8 cellular contexts compared by ENCODE assay signal in the genomic region with DNA sequence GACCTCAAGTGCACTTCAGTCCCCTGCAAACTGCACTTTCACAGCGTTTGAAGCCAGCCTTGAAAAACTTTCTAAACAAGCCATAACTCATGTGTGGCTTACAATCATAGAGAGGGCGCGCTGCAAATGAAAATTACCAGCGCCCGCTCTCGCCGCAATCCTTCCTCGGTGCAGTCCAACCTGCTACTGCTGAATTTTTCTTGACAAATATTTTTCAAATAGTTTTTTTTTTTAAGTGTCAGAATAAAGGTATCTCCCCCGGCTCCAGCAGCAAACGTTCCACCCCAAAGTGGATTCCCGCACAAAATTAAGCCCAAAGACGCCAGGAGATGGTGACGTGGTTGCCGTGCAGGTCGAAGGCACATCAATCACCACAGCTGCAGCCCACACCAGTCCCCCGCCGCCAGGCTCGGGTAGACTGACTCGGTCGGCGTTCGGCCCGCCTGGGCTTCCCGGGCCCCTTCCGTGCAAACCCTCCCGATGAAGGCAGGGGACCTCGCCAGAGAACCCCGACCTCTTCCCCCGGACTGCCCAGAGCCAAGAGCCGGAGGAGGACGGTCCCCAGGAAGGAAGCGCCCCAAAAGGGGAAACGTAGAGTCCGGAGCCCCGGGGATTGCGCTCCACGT. TPM values are rescaled to one million over a fixed set of nuclear protein-coding genes. Genes with fewer than 3 reads are reported as not detected.
DNase-seq lines count a peak whose midpoint lies in the region; ATAC-seq and TF ChIP-seq lines count a peak whose summit lies in the region.

No MANE protein-coding gene starts in this region.

- DNase-seq in T-helper 1 cell, result peak; percentile 17 to 53 (median 39)
- peak in 31 of 58 donors; percentile 10 to 64 (median 43) for DNase-seq in anterior cingulate cortex (lab: John Stamatoyannopoulos, UW)
- no peak for DNase-seq in iPS DF 6.9 (ENCODE audit: low read depth, low spot score)
- DNase-seq in gastrocnemius medialis, result peak in 1 of 2 donors; percentile 26
- no peak for DNase-seq in middle frontal gyrus (ENCODE audit: extremely low spot score, low spot score)

- peaks cover 43 to 56% (median 53%) of the 10 kb centered on the region in 11 experiments for H4K20me1 ChIP-seq in BLaER1 treated with 17β-estradiol and CSF1 and Interleukin-3, amounts not matched to agents 10 nM and 100 nM

- in situ Hi-C loops in gastrocnemius medialis (cut with MboI; ENCODE audit: low sequenced_read_pairs in 4 of 4), result loop anchor here in 1 of 4 donors (5.0 kb wide), 1 partner anchor 78 kb away; no protein-coding TSS in a partner anchor

- no CpG with 5 or more reads among the region's 37 CpGs for WGBS in iPS DF 6.9 (ENCODE audit: insufficient coverage, insufficient read length)

- H3K9ac ChIP-seq in BLaER1 treated with 17β-estradiol and CSF1 and Interleukin-3, amounts not matched to agents 10 nM and 100 nM, result peak overlapping the region; percentile 98 to 100 (median 99)
- peak overlapping the region; percentile 82 for H3K9ac ChIP-seq in HUES48 (ENCODE audit: low read depth, low read length)

- peaks cover 41 to 59% (median 54%) of the 10 kb centered on the region in 10 experiments for H3K4me1 ChIP-seq in BLaER1 treated with 17β-estradiol and CSF1 and Interleukin-3, amounts not matched to agents 10 nM and 100 nM
- H3K4me1 ChIP-seq in HUES48 (ENCODE audit: control insufficient read depth, insufficient read depth, low read length) (peaks cover 10% of the 10 kb centered on the region; the same call in 1 of the 2 replicates), iPS DF 6.9 (ENCODE audit: control insufficient read depth, insufficient read depth, low read length) (0 out of 2 replicates have a peak, but pooled peaks cover 2% of the 10 kb centered on the region), gastrocnemius medialis (peaks cover 30 to 34% of the 10 kb centered on the region in 2 donors)

- H3K4me2 ChIP-seq in BLaER1 treated with 17β-estradiol and CSF1 and Interleukin-3, amounts not matched to agents 10 nM and 100 nM, result peak overlapping the region; percentile 55 to 99 (median 90)

- H3K27me3 ChIP-seq in BLaER1 treated with 17β-estradiol and CSF1 and Interleukin-3, amounts not matched to agents 10 nM and 100 nM, result no peaks in the 10 kb centered on the region
- no peaks in the 10 kb centered on the region for H3K27me3 ChIP-seq in HUES48 (ENCODE audit: control insufficient read depth, insufficient read depth, low read length)
- H3K27me3 ChIP-seq in iPS DF 6.9 (ENCODE audit: control insufficient read depth, insufficient read depth, low read length), result no peaks in the 10 kb centered on the region
- no peaks in the 10 kb centered on the region for H3K27me3 ChIP-seq in gastrocnemius medialis

- intact Hi-C loops in gastrocnemius medialis (cut with DNase I; ENCODE audit: low total_unique reads), result loop anchor here (1.0 kb wide), 3 partner anchors 11 to 116 kb away; a partner anchor contains a TSS

- H3K27ac ChIP-seq in BLaER1 treated with 17β-estradiol and CSF1 and Interleukin-3, amounts not matched to agents 10 nM and 100 nM, result peak overlapping the region; percentile 90 to 99 (median 98)
- peak overlapping the region; percentile 81 for H3K27ac ChIP-seq in HUES48 (ENCODE audit: low read depth, low read length)
- no peak overlapping the region for H3K27ac ChIP-seq in iPS DF 6.9 (ENCODE audit: low read length)
- peak overlapping the region; percentile 91 to 95 (median 92) for H3K27ac ChIP-seq in gastrocnemius medialis

- H3K4me3 ChIP-seq in BLaER1 treated with 17β-estradiol and CSF1 and Interleukin-3, amounts not matched to agents 10 nM and 100 nM, result peak overlapping the region; percentile 88 to 100 (median 96)
- peak overlapping the region; percentile 93 for H3K4me3 ChIP-seq in HUES48 (ENCODE audit: low read depth, low read length)
- H3K4me3 ChIP-seq in iPS DF 6.9 (ENCODE audit: low read length), result peak overlapping the region; percentile 99
- H3K4me3 ChIP-seq in gastrocnemius medialis, result peak overlapping the region; percentile 80 to 96 (median 91)

- H3K9me3 ChIP-seq in BLaER1 treated with 17β-estradiol and CSF1 and Interleukin-3, amounts not matched to agents 10 nM and 100 nM (replicated peaks in 1 of 11), result no peaks in the 10 kb centered on the region
- H3K9me3 ChIP-seq in HUES48 (ENCODE audit: control insufficient read depth, insufficient read depth, low read length) (no peaks in the 10 kb centered on the region), iPS DF 6.9 (ENCODE audit: control insufficient read depth, insufficient read depth, low read length) (no peaks in the 10 kb centered on the region), gastrocnemius medialis (no peaks in the 10 kb centered on the region)

- peaks cover 6 to 34% (median 21%) of the 10 kb centered on the region in 11 experiments; a peak in 20 of 22 replicates for H3K36me3 ChIP-seq in BLaER1 treated with 17β-estradiol and CSF1 and Interleukin-3, amounts not matched to agents 10 nM and 100 nM
- H3K36me3 ChIP-seq in HUES48 (ENCODE audit: control insufficient read depth, insufficient read depth, low read length), result no peaks in the 10 kb centered on the region
- H3K36me3 ChIP-seq in iPS DF 6.9 (ENCODE audit: control insufficient read depth, insufficient read depth, low read length), result no peaks in the 10 kb centered on the region
- no peaks in the 10 kb centered on the region for H3K36me3 ChIP-seq in gastrocnemius medialis

- peak in 1 of 5 experiments; percentile 9 for TF ChIP-seq CTCF in gastrocnemius medialis (IDR thresholded peaks at IDR 0.05 in 4 of 5, conservative IDR thresholded peaks at IDR 0.05 in 1 of 5)

- peak; percentile 16 for ATAC-seq in GM21381 (IDR thresholded peaks at IDR 0.05; ENCODE audit: unreplicated experiment)
- ATAC-seq in gastrocnemius medialis, result peak; percentile 41 to 43

- TF ChIP-seq POLR2A in gastrocnemius medialis (IDR thresholded peaks at IDR 0.05), result no peak

RNA-seq across cellular contexts. Expression of a gene that starts 0.6 kb away (rescaled TPM):
- total RNA-seq in gastrocnemius medialis, result 10 to 100 TPM; 41.7 to 88.5 (median 68.8) TPM

RNA-seq across cellular contexts. Expression of a gene that starts 51.6 kb away (rescaled TPM):
- total RNA-seq in gastrocnemius medialis, result 10 to 100 TPM; 56.5 to 85.5 (median 60.0) TPM

Comparison
In these comparisons a context has a peak if more than half of its experiments do, and no peak if none do; other contexts are left out.
1. DNase-seq: peak in T-helper 1 cell (5 of 5) and anterior cingulate cortex (31 of 58); none in iPS DF 6.9 (single experiment) and middle frontal gyrus (single experiment).
2. Peak in every context shown above with its lines, with median percentiles within 50 percentile points of each other: H3K4me3 ChIP-seq.